1 cellular context compared by ENCODE assay signal in the genomic region with DNA sequence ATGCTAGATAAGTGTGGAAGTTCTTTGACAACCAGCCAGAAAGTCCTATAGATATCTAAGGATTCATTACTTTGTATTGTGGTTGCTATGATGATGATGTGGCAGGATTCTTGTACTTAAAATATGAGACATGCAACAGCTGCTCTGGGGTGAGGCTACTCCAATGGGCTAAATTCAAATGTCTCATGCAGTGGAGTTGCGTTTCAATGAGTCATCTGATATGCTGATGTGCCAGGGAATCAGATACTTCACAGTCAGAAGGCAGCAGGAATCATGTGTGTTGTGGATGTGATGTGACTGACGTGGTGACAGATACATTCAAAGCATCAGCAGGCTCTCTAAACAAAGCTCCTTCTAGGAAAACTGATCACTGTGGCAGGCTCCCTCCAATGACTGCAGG.
TF ChIP-seq lines count a peak whose summit lies in the region.

No MANE protein-coding gene starts in this region.

TF ChIP-seq in SK-N-SH, 30 proteins besides CTCF, POLR2A, EP300 and RAD21 (continued from another document):
- TF ChIP-seq, protein P1, sequence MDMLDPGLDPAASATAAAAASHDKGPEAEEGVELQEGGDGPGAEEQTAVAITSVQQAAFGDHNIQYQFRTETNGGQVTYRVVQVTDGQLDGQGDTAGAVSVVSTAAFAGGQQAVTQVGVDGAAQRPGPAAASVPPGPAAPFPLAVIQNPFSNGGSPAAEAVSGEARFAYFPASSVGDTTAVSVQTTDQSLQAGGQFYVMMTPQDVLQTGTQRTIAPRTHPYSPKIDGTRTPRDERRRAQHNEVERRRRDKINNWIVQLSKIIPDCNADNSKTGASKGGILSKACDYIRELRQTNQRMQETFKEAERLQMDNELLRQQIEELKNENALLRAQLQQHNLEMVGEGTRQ (IDR thresholded peaks at IDR 0.05; ENCODE audit: borderline replicate concordance, low read depth, low read length): no peak
- TF ChIP-seq POLR2AphosphoS5 (IDR thresholded peaks at IDR 0.05; ENCODE audit: low read depth, low read length) (no peak; the same call in 1 of the 2 replicates), SMC3 (IDR thresholded peaks at IDR 0.05; ENCODE audit: low read depth, low read length) (no peak), TCF12 (IDR thresholded peaks at IDR 0.05) (peak; percentile 76), GATA2 (CRISPR knock-in tag; IDR thresholded peaks at IDR 0.05) (no peak), NFIC (IDR thresholded peaks at IDR 0.05; ENCODE audit: borderline replicate concordance) (peak; percentile 66; the same call in 1 of the 2 replicates), TEAD4 (IDR thresholded peaks at IDR 0.05; ENCODE audit: borderline replicate concordance, insufficient read depth) (no peak)
- TF ChIP-seq, protein P2, sequence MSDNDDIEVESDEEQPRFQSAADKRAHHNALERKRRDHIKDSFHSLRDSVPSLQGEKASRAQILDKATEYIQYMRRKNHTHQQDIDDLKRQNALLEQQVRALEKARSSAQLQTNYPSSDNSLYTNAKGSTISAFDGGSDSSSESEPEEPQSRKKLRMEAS (IDR thresholded peaks at IDR 0.05; ENCODE audit: low read depth): 0 out of 2 replicates have a peak, but pooled peaks have one; percentile 18
- TF ChIP-seq, protein P3, sequence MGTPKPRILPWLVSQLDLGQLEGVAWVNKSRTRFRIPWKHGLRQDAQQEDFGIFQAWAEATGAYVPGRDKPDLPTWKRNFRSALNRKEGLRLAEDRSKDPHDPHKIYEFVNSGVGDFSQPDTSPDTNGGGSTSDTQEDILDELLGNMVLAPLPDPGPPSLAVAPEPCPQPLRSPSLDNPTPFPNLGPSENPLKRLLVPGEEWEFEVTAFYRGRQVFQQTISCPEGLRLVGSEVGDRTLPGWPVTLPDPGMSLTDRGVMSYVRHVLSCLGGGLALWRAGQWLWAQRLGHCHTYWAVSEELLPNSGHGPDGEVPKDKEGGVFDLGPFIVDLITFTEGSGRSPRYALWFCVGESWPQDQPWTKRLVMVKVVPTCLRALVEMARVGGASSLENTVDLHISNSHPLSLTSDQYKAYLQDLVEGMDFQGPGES (IDR thresholded peaks at IDR 0.05; ENCODE audit: low read depth, low read length): no peak
